ENCODE assay signal across 12 cellular contexts in genomic region chr1:116586741-116587143, GRCh38. TPM values are rescaled to one million over a fixed set of nuclear protein-coding genes. Genes with fewer than 3 reads are reported as not detected.
DNase-seq lines count a peak whose midpoint lies in the region; ATAC-seq lines count a peak whose summit lies in the region.
"Had no signal": no experiment of that assay in that cellular context is flagged by ENCODE, and none has a peak within 500 bp of the region (broad histone marks: within the 10 kb centered on the region; RNA-seq: fewer than 3 reads in every experiment).

No MANE protein-coding gene starts in this region.

- DNase-seq in NCI-H69 (lab: John Stamatoyannopoulos, UW) (peak; percentile 72), myocyte (ENCODE audit: low read depth) (peak; percentile 64), KG1 (lab: John Stamatoyannopoulos, UW) (no peak), midbrain (lab: John Stamatoyannopoulos, UW) (no peak)
- DNase-seq: activated gamma-delta T cell; CD8-positive, alpha-beta T cell; naive thymus-derived CD8-positive, alpha-beta T cell; NCI-H1092 had no signal

- ATAC-seq in GM18870 (IDR thresholded peaks at IDR 0.05; ENCODE audit: unreplicated experiment) (peak; percentile 54), HG02588 (IDR thresholded peaks at IDR 0.05; ENCODE audit: unreplicated experiment) (peak; percentile 56), GM19467 (IDR thresholded peaks at IDR 0.05; ENCODE audit: unreplicated experiment) (no peak), HG03457 (IDR thresholded peaks at IDR 0.05; ENCODE audit: unreplicated experiment) (no peak)
- ATAC-seq: CD8-positive, alpha-beta T cell; naive thymus-derived CD8-positive, alpha-beta T cell had no signal

RNA-seq across cellular contexts. Expression of gene CD58, which starts 15.9 kb away (rescaled TPM):
- 16.8 and 24.4 TPM in 2 replicates for total RNA-seq in myocyte
- 12.7 TPM for polyA plus RNA-seq in myocyte (2012)

Comparison
In these comparisons a context has a peak if more than half of its experiments do, and no peak if none do; other contexts are left out.
1. ATAC-seq: peak in GM18870 (single experiment) and HG02588 (single experiment); none in GM19467 (single experiment) and HG03457 (single experiment).
2. DNase-seq: peak in NCI-H69 (single experiment) and myocyte (single experiment); none in KG1 (single experiment) and midbrain (single experiment).